In the genomic region with DNA sequence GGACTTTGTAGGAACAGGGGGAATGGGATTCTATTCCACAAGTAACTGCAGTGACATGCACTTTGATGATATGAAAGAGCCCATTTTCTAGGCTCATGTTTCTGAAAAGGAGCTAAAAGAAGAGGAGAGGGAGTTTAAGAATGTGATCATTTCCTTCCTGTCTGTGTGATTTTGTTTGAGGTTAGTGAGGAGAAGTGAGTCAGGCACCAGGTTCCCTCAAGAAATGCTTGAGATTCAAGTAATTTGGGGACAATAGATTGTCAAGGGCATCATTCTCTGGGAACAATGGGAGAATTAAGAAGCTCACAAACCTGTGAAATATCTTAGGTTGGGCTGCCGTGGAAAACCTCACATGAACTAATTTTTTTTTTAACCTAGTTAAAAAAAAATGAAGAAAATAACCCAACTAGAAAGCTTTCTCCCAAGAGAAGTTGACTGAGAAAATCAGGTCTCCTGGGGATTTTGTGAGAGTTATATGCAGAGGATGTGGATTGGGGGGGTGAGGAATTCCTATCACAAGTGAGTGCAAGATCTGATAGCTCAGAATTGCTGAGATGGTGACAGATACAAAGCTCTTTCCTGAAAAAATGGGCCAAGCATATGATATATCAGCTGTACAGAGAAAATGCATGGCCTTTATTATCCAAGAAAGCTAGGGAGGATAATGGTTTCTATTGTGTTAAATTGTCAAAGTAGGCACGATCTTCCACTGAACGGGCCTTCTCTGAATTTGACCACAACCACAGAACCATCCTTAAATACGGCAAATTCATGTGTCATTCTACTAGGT, we compare ENCODE assay signal across 15 cellular contexts.
DNase-seq lines count a peak whose midpoint lies in the region; FAIRE-seq and TF ChIP-seq lines count a peak whose summit lies in the region.
"Had no signal": no experiment of that assay in that cellular context is flagged by ENCODE, and none has a peak within 500 bp of the region (broad histone marks: within the 10 kb centered on the region; RNA-seq: fewer than 3 reads in every experiment).

No MANE protein-coding gene starts in this region.

- H3K27me3 Mint-ChIP-seq in nephron progenitor cell (ENCODE audit: low read depth, poor library complexity), result no peaks in the 10 kb centered on the region
- H3K27me3 Mint-ChIP-seq in progenitor cell of endocrine pancreas, result no peaks in the 10 kb centered on the region
- H3K27me3 Mint-ChIP-seq: activated naive CD4-positive, alpha-beta T cell treated with anti-CD3 and anti-CD28 coated beads, Interleukin-2, amount 10 ng/mL, durations not matched to agents 7 days and 5 days had no signal

- peaks cover 0 to 2% of the 10 kb centered on the region in 2 donors for H3K36me3 ChIP-seq in small intestine (ENCODE audit: control insufficient read depth in 2 of 2, insufficient read depth in 2 of 2, low read length in 2 of 2)

- peaks cover 17% of the 10 kb centered on the region for H3K9me3 Mint-ChIP-seq in nephron progenitor cell
- H3K9me3 Mint-ChIP-seq in progenitor cell of endocrine pancreas (ENCODE audit: low read depth), result peaks cover 10% of the 10 kb centered on the region

- H3K4me3 ChIP-seq in small intestine (ENCODE audit: low read depth in 1 of 2, low read length in 2 of 2), result no peak overlapping the region
- H3K4me3 ChIP-seq: K562 had no signal

- H3K27ac ChIP-seq in small intestine (ENCODE audit: low read depth in 1 of 2, low read length in 1 of 2), result no peak overlapping the region

- DNase-seq in Daoy (ENCODE audit: low read depth) (peak; percentile 39), LHCN-M2 (ENCODE audit: low read depth) (peak; percentile 70), dermis blood vessel endothelial cell (peak; percentile 77), nephron progenitor cell (no peak), small intestine (no peak), progenitor cell of endocrine pancreas (ENCODE audit: low spot score, unreplicated experiment) (no peak), activated gamma-delta T cell treated with Interleukin-2 at 50 U/mL for 16 hours (no peak)
- DNase-seq in stimulated activated CD4-positive, alpha-beta T cell treated with anti-CD3 and anti-CD28 coated beads, Interleukin-2, amount 100 ng/mL, for 24 hours, result no peak
- DNase-seq: activated naive CD4-positive, alpha-beta T cell treated with anti-CD3 and anti-CD28 coated beads, Interleukin-2, amount 10 ng/mL, durations not matched to agents 7 days and 5 days; cerebellar nuclear complex; NCI-H1694 treated with DMSO at 0.1 percent for 48 hours; NCI-H526 treated with DMSO at 0.1 percent for 48 hours; right cardiac atrium; Right ventricle myocardium superior had no signal

- H3K4me3 Mint-ChIP-seq in nephron progenitor cell (no peak overlapping the region), progenitor cell of endocrine pancreas (ENCODE audit: low read depth) (no peak overlapping the region)
- H3K4me3 Mint-ChIP-seq: activated naive CD4-positive, alpha-beta T cell treated with anti-CD3 and anti-CD28 coated beads, Interleukin-2, amount 10 ng/mL, durations not matched to agents 7 days and 5 days had no signal

- H3K27ac Mint-ChIP-seq in nephron progenitor cell, result peak overlapping the region; percentile 70
- H3K27ac Mint-ChIP-seq in progenitor cell of endocrine pancreas, result no peak overlapping the region
- H3K27ac Mint-ChIP-seq: activated naive CD4-positive, alpha-beta T cell treated with anti-CD3 and anti-CD28 coated beads, Interleukin-2, amount 10 ng/mL, durations not matched to agents 7 days and 5 days had no signal

- no peaks in the 10 kb centered on the region for H3K4me1 ChIP-seq in small intestine (ENCODE audit: control insufficient read depth in 2 of 2, insufficient read depth in 1 of 2, low read depth in 1 of 2, low read length in 1 of 2)

- peaks cover 9% of the 10 kb centered on the region for H3K4me1 Mint-ChIP-seq in nephron progenitor cell
- H3K4me1 Mint-ChIP-seq in progenitor cell of endocrine pancreas (ENCODE audit: low read depth), result no peaks in the 10 kb centered on the region
- H3K4me1 Mint-ChIP-seq: activated naive CD4-positive, alpha-beta T cell treated with anti-CD3 and anti-CD28 coated beads, Interleukin-2, amount 10 ng/mL, durations not matched to agents 7 days and 5 days had no signal

- H3K27me3 ChIP-seq in small intestine (ENCODE audit: control insufficient read depth in 2 of 2, insufficient read depth in 2 of 2, low read length in 2 of 2), result no peaks in the 10 kb centered on the region

- FAIRE-seq in small intestine (lab: Jason Lieb, UNC), result no peak
- FAIRE-seq: K562 had no signal

- 81 to 94% (median 81%) methylated on average over 4 of the region's 4 CpGs for WGBS in small intestine, 3 donors

- no peaks in the 10 kb centered on the region for H3K9me3 ChIP-seq in small intestine (ENCODE audit: control insufficient read depth, low read depth)

- peaks cover 67% of the 10 kb centered on the region for H3K36me3 Mint-ChIP-seq in nephron progenitor cell (ENCODE audit: low read depth)
- H3K36me3 Mint-ChIP-seq in progenitor cell of endocrine pancreas (ENCODE audit: insufficient read depth), result peaks cover 10% of the 10 kb centered on the region
- H3K36me3 Mint-ChIP-seq: activated naive CD4-positive, alpha-beta T cell treated with anti-CD3 and anti-CD28 coated beads, Interleukin-2, amount 10 ng/mL, durations not matched to agents 7 days and 5 days had no signal

- TF ChIP-seq CTCF in nephron progenitor cell (IDR thresholded peaks at IDR 0.05), result no peak
- no peak for TF ChIP-seq CTCF in progenitor cell of endocrine pancreas (IDR thresholded peaks at IDR 0.05; ENCODE audit: unreplicated experiment)

Comparison
In these comparisons a context has a peak if more than half of its experiments do, and no peak if none do; other contexts are left out.
1. DNase-seq: peak in Daoy (single experiment), LHCN-M2 (single experiment) and dermis blood vessel endothelial cell (single experiment); none in nephron progenitor cell (single experiment), small intestine (single experiment), progenitor cell of endocrine pancreas (single experiment), stimulated activated CD4-positive, alpha-beta T cell treated with anti-CD3 and anti-CD28 coated beads, Interleukin-2, amount 100 ng/mL, for 24 hours (0 of 2) and activated gamma-delta T cell treated with Interleukin-2 at 50 U/mL for 16 hours (single experiment).